Comparison of ENCODE assay signal across 1 cellular context in genomic region chr12:113663396-113663795, GRCh38.
TF ChIP-seq lines count a peak whose summit lies in the region.

No MANE protein-coding gene starts in this region.

TF ChIP-seq in H1, 55 proteins besides CTCF, POLR2A, EP300 and RAD21 (continued from another document):
- TF ChIP-seq JUND (IDR thresholded peaks at IDR 0.05; ENCODE audit: low read length), result no peak
- TF ChIP-seq BCL11A (IDR thresholded peaks at IDR 0.05; ENCODE audit: low read depth in 2 of 2, low read length in 2 of 2), result no peak
